1 cellular context compared by ENCODE assay signal in the genomic region with DNA sequence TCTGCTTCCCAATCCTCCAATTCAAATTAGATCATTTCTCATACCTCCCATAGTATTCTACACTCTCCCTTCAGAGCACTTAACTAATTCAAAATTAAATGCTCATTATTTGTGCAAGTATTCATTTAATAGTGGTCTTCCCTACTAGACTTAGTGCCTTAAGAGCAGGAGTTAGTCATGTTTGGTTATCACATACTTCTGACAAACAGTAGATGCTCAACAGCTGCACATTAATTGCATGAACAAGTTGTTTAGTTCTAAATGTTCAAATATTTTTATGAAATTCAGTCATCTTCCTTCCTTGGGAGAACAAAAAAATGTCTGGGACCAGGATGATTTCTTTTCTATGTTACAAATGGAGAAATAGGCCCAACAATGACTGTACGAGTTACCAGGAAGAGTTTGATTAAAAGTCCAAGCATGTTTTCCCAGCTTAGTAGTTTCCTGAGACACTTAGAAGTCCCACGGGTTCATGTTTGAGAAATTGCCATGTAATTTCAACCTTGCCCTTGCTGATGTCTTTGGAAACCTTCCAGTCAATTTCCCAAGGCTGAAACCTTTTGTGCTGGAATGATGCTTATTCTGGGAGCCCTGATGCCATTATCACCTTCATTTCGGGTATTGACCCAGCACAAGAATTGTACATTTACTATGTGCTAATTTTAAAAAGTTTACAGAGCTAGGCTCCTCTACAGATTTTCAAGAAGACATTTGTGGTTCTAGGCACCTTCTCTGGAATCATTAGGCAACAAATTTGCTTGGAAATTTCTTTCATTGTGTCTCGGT.
TF ChIP-seq lines count a peak whose summit lies in the region.

No MANE protein-coding gene starts in this region.

TF ChIP-seq in endothelial cell of umbilical vein, 7 proteins besides CTCF, POLR2A, EP300 and RAD21 (continued from another document):
- peak; percentile 37 for TF ChIP-seq JUN (IDR thresholded peaks at IDR 0.05; ENCODE audit: borderline replicate concordance, insufficient read depth, insufficient read length, low read depth)
- no peak for TF ChIP-seq GATA2 (IDR thresholded peaks at IDR 0.05; ENCODE audit: insufficient read depth, insufficient read length, low read depth, low read length)
- no peak for TF ChIP-seq MYC (IDR thresholded peaks at IDR 0.05; ENCODE audit: low read depth, low read length)
